8 cellular contexts compared by ENCODE assay signal in the genomic region with DNA sequence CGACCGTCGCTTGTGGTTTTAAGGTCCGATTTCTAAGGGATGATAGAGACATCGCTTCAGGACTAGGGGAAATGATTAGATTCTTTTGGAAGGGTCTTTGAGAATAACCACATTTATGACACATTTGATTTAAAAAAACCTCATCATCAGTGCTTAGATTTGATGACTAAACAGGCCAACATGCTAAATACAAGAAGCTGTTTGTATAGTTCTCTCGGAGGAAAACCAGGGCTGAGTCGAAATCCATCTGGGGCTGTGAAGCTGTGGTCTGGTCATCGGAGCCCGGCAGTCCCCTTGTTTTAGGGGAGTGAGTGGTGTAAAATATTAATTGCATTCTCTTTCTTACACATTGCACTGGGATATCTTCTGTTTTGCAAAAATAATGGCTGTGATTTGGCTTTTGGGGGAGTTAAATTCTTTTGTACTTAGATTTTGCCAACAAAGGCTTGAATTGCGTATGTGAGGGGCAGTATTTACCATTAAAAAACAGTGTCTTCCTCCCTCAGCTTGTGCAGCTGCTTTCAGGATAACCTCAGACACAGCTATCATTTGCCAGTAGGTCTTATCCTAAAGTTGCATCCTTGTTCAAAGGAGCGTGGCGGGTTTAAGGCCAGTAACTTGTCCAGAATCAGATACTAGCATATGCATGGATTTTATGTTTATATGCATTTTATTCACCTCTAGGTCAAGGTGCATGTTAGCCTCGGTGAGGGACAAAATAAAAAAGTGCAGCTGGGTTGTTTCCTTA. TPM values are rescaled to one million over a fixed set of nuclear protein-coding genes. Genes with fewer than 3 reads are reported as not detected.
A peak's percentile ranks its signal among the peaks of the same experiment; 100 is the strongest.
DNase-seq lines count a peak whose midpoint lies in the region; ATAC-seq and TF ChIP-seq lines count a peak whose summit lies in the region.

No MANE protein-coding gene starts in this region.

- H3K27ac Mint-ChIP-seq in osteocyte (ENCODE audit: unreplicated experiment), result peak overlapping the region; percentile 83

- TF ChIP-seq CTCF in AG10803 (conservative IDR thresholded peaks at IDR 0.05; ENCODE audit: low read length), result no peak
- no peak for TF ChIP-seq CTCF in osteocyte (IDR thresholded peaks at IDR 0.05)

- peaks cover 6% of the 10 kb centered on the region for H3K9me3 Mint-ChIP-seq in osteocyte (ENCODE audit: unreplicated experiment)

- peak overlapping the region; percentile 78 for H3K4me3 Mint-ChIP-seq in osteocyte (ENCODE audit: unreplicated experiment)

- H3K36me3 Mint-ChIP-seq in osteocyte (ENCODE audit: unreplicated experiment), result no peaks in the 10 kb centered on the region

- DNase-seq in AG10803 (ENCODE audit: low read depth), result no peak
- peak; percentile 38 for DNase-seq in RPMI7951 (ENCODE audit: low read depth)
- DNase-seq in erythroblast (lab: John Stamatoyannopoulos, UW), result peak; percentile 42 to 77
- DNase-seq in osteocyte (ENCODE audit: extremely low spot score, unreplicated experiment), result peak; percentile 42
- DNase-seq in UCSD-AML1 (lab: John Stamatoyannopoulos, UW; ENCODE audit: unreplicated experiment), result no peak
- DNase-seq in NCI-H1436 (lab: John Stamatoyannopoulos, UW), result no peak
- no peak for DNase-seq in AG08395 (ENCODE audit: low spot score)

- peak; percentile 7 for ATAC-seq in GM19455 (IDR thresholded peaks at IDR 0.05; ENCODE audit: unreplicated experiment)

- H3K4me3 ChIP-seq in AG10803 (ENCODE audit: low read length), result peak overlapping the region; percentile 70

- peaks cover 16% of the 10 kb centered on the region for H3K4me1 Mint-ChIP-seq in osteocyte (ENCODE audit: unreplicated experiment)

- TF ChIP-seq POLR2A in erythroblast (IDR thresholded peaks at IDR 0.05; ENCODE audit: low read length), result peak; percentile 45

- peaks cover 2% of the 10 kb centered on the region for H3K27me3 Mint-ChIP-seq in osteocyte (ENCODE audit: unreplicated experiment)

RNA-seq across cellular contexts. Expression of gene GNG2, which starts 0.6 kb away (rescaled TPM):
- total RNA-seq in RPMI7951 (2014; rRNA removed; shearing (Covaris generic)), result 81.7 and 98.8 TPM in 2 replicates
- 3.9 and 4.1 TPM in 2 replicates for total RNA-seq in osteocyte

Comparison
In these comparisons a context has a peak if more than half of its experiments do, and no peak if none do; other contexts are left out.
1. DNase-seq: peak in RPMI7951 (single experiment), erythroblast (2 of 2) and osteocyte (single experiment); none in AG10803 (single experiment), UCSD-AML1 (single experiment), NCI-H1436 (single experiment) and AG08395 (single experiment).
2. RNA of gene GNG2, which starts 0.6 kb away (total RNA-seq): 81.7 to 98.8 TPM in RPMI7951; 3.9 to 4.1 TPM in osteocyte; every median in the first group is over 10 times any median in the second.